22 cellular contexts compared by ENCODE assay signal in the genomic region with DNA sequence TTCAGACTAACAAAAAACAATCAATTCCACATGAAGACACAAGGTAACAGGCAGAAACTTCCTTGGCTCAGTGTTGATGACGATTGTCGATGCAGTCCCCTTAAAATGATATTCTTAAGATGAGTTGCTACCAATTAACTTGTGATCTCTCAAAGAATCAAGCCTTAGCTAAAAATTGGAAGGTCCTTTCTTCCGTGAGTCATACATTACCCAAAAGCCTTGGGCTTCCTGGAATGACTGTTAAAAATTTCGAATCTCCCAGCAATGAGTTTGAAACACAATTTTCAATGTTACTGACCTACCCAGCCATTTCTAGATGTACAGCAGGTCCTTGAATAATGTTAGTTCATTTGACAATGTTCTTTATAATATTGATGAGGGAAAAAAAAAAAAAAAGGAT. TPM values are rescaled to one million over a fixed set of nuclear protein-coding genes. Genes with fewer than 3 reads are reported as not detected.
DNase-seq lines count a peak whose midpoint lies in the region; ATAC-seq and TF ChIP-seq lines count a peak whose summit lies in the region.
"Had no signal": no experiment of that assay in that cellular context is flagged by ENCODE, and none has a peak within 500 bp of the region (broad histone marks: within the 10 kb centered on the region; RNA-seq: fewer than 3 reads in every experiment).

No MANE protein-coding gene starts in this region.

- intact Hi-C loops in activated CD8-positive, alpha-beta T cell treated with anti-CD3 and anti-CD28 coated beads for 36 hours (cut with micrococcal nuclease) = no loop called here

- peaks cover 10% of the 10 kb centered on the region for H3K4me1 Mint-ChIP-seq in activated CD8-positive, alpha-beta T cell treated with anti-CD3 and anti-CD28 coated beads for 36 hours (ENCODE audit: low read depth)
- H3K4me1 Mint-ChIP-seq in activated CD8-positive, alpha-beta T cell treated with anti-CD3 and anti-CD28 coated beads, Interleukin-2, amount 10 ng/mL, durations not matched to agents 7 days and 5 days (ENCODE audit: low read depth) = no peaks in the 10 kb centered on the region
- peaks cover 2% of the 10 kb centered on the region for H3K4me1 Mint-ChIP-seq in T-helper 17 cell

- H3K9me3 ChIP-seq in T-helper 17 cell (ENCODE audit: control insufficient read depth, low read length, poor library complexity, severe bottlenecking) = no peaks in the 10 kb centered on the region
- H3K9me3 ChIP-seq: BE2C, SJSA1 had no signal

- H3K27ac Mint-ChIP-seq in activated CD8-positive, alpha-beta T cell treated with anti-CD3 and anti-CD28 coated beads for 36 hours = no peak overlapping the region
- no peak overlapping the region for H3K27ac Mint-ChIP-seq in activated CD8-positive, alpha-beta T cell treated with anti-CD3 and anti-CD28 coated beads, Interleukin-2, amount 10 ng/mL, durations not matched to agents 7 days and 5 days
- H3K27ac Mint-ChIP-seq in T-helper 17 cell = peak overlapping the region; percentile 53
- H3K27ac Mint-ChIP-seq: HFFc6 had no signal

- peak; percentile 34 for ATAC-seq in activated CD8-positive, alpha-beta T cell treated with anti-CD3 and anti-CD28 coated beads for 36 hours
- ATAC-seq in activated CD8-positive, alpha-beta T cell treated with anti-CD3 and anti-CD28 coated beads, Interleukin-2, amount 10 ng/mL, durations not matched to agents 7 days and 5 days = no peak
- ATAC-seq in T-helper 17 cell = no peak
- ATAC-seq: Right ventricle myocardium inferior had no signal

- DNase-seq in activated CD8-positive, alpha-beta T cell treated with anti-CD3 and anti-CD28 coated beads for 36 hours = no peak
- no peak for DNase-seq in activated CD8-positive, alpha-beta T cell treated with anti-CD3 and anti-CD28 coated beads, Interleukin-2, amount 10 ng/mL, durations not matched to agents 7 days and 5 days
- DNase-seq in AG10803 (ENCODE audit: low read depth) (peak; percentile 3), T-helper 17 cell (no peak), fibroblast of peridontal ligament (ENCODE audit: extremely low read depth) (peak; percentile 5), NCI-H510A (lab: John Stamatoyannopoulos, UW) (no peak), DMS53 (lab: John Stamatoyannopoulos, UW) (no peak)
- DNase-seq: BE2C, DMS79, H7, HFFc6, Kasumi-1, MM.1S, NCI-H1105, NCI-H146, NCI-H2029 treated with DMSO at 0.1 percent for 48 hours, NCI-H226, NCI-H524, NCI-H82, OCI-M1 had no signal

- POLR2A ChIA-PET in activated CD8-positive, alpha-beta T cell treated with anti-CD3 and anti-CD28 coated beads for 36 hours (lab: Charles Lee) = interaction anchor here (0.9 kb wide), 1 partner anchor 13 kb away, joined by 3 read pairs; no protein-coding TSS in a partner anchor
- POLR2A ChIA-PET in activated CD8-positive, alpha-beta T cell treated with anti-CD3 and anti-CD28 coated beads, Interleukin-2, amount 10 ng/mL, durations not matched to agents 7 days and 5 days (lab: Charles Lee) = no interaction called here

- no peak overlapping the region for H3K4me3 ChIP-seq in AG10803 (ENCODE audit: low read length)
- H3K4me3 ChIP-seq: SJSA1 had no signal

- CTCF ChIA-PET in activated CD8-positive, alpha-beta T cell treated with anti-CD3 and anti-CD28 coated beads for 36 hours (lab: Charles Lee) = interaction anchor here (0.7 to 1.0 kb wide), 3 partner anchors 14 to 148 kb away, joined by 3 to 4 read pairs (median 3); no protein-coding TSS in a partner anchor
- CTCF ChIA-PET in activated CD8-positive, alpha-beta T cell treated with anti-CD3 and anti-CD28 coated beads, Interleukin-2, amount 10 ng/mL, durations not matched to agents 7 days and 5 days (lab: Charles Lee) = interaction anchor here (0.8 kb wide), 1 partner anchor 16 kb away, joined by 4 read pairs; no protein-coding TSS in a partner anchor

- H3K4me3 Mint-ChIP-seq in activated CD8-positive, alpha-beta T cell treated with anti-CD3 and anti-CD28 coated beads for 36 hours = no peak overlapping the region
- H3K4me3 Mint-ChIP-seq in activated CD8-positive, alpha-beta T cell treated with anti-CD3 and anti-CD28 coated beads, Interleukin-2, amount 10 ng/mL, durations not matched to agents 7 days and 5 days = no peak overlapping the region
- no peak overlapping the region for H3K4me3 Mint-ChIP-seq in T-helper 17 cell
- H3K4me3 Mint-ChIP-seq: HFFc6 had no signal

- TF ChIP-seq CTCF in activated CD8-positive, alpha-beta T cell treated with anti-CD3 and anti-CD28 coated beads for 36 hours (IDR thresholded peaks at IDR 0.05) = no peak
- no peak for TF ChIP-seq CTCF in AG10803 (conservative IDR thresholded peaks at IDR 0.05; ENCODE audit: low read length)

- no peaks in the 10 kb centered on the region for H3K9me3 Mint-ChIP-seq in activated CD8-positive, alpha-beta T cell treated with anti-CD3 and anti-CD28 coated beads for 36 hours
- no peaks in the 10 kb centered on the region for H3K9me3 Mint-ChIP-seq in activated CD8-positive, alpha-beta T cell treated with anti-CD3 and anti-CD28 coated beads, Interleukin-2, amount 10 ng/mL, durations not matched to agents 7 days and 5 days (ENCODE audit: insufficient read depth)
- H3K9me3 Mint-ChIP-seq: HFFc6 had no signal

- no peaks in the 10 kb centered on the region for H3K27me3 Mint-ChIP-seq in activated CD8-positive, alpha-beta T cell treated with anti-CD3 and anti-CD28 coated beads for 36 hours
- no peaks in the 10 kb centered on the region for H3K27me3 Mint-ChIP-seq in activated CD8-positive, alpha-beta T cell treated with anti-CD3 and anti-CD28 coated beads, Interleukin-2, amount 10 ng/mL, durations not matched to agents 7 days and 5 days (ENCODE audit: low read depth)
- no peaks in the 10 kb centered on the region for H3K27me3 Mint-ChIP-seq in T-helper 17 cell

- H3K36me3 Mint-ChIP-seq in activated CD8-positive, alpha-beta T cell treated with anti-CD3 and anti-CD28 coated beads for 36 hours (ENCODE audit: low read depth) = no peaks in the 10 kb centered on the region
- H3K36me3 Mint-ChIP-seq in activated CD8-positive, alpha-beta T cell treated with anti-CD3 and anti-CD28 coated beads, Interleukin-2, amount 10 ng/mL, durations not matched to agents 7 days and 5 days (ENCODE audit: low read depth) = peaks cover 12% of the 10 kb centered on the region
- H3K36me3 Mint-ChIP-seq in T-helper 17 cell (ENCODE audit: low read depth) = no peaks in the 10 kb centered on the region

RNA-seq across cellular contexts. Expression of a gene that starts 28.0 kb away (rescaled TPM):
- total RNA-seq in activated CD8-positive, alpha-beta T cell treated with anti-CD3 and anti-CD28 coated beads for 36 hours = 10 to 100 TPM; 26.4 to 29.2 TPM
- 10 to 100 TPM; 61.7 to 64.6 TPM for total RNA-seq in activated CD8-positive, alpha-beta T cell treated with anti-CD3 and anti-CD28 coated beads, Interleukin-2, amount 10 ng/mL, durations not matched to agents 7 days and 5 days
- 10 to 100 TPM; 15.9 to 16.2 TPM for total RNA-seq in T-helper 17 cell

RNA-seq across cellular contexts. Expression of a gene that starts 42.5 kb away (rescaled TPM):
- total RNA-seq in activated CD8-positive, alpha-beta T cell treated with anti-CD3 and anti-CD28 coated beads for 36 hours = 10 to 100 TPM; 85.5 to 91.2 TPM
- 100 to 1,000 TPM; 243 to 244 TPM for total RNA-seq in activated CD8-positive, alpha-beta T cell treated with anti-CD3 and anti-CD28 coated beads, Interleukin-2, amount 10 ng/mL, durations not matched to agents 7 days and 5 days
- total RNA-seq in T-helper 17 cell = 100 to 1,000 TPM; 396 to 450 TPM

Comparison
In these comparisons a context has a peak if more than half of its experiments do, and no peak if none do; other contexts are left out.
1. DNase-seq: peak in AG10803 (single experiment) and fibroblast of peridontal ligament (single experiment); none in activated CD8-positive, alpha-beta T cell treated with anti-CD3 and anti-CD28 coated beads for 36 hours (single experiment), activated CD8-positive, alpha-beta T cell treated with anti-CD3 and anti-CD28 coated beads, Interleukin-2, amount 10 ng/mL, durations not matched to agents 7 days and 5 days (single experiment), T-helper 17 cell (0 of 3), NCI-H510A (single experiment) and DMS53 (single experiment).